37 cellular contexts compared by ENCODE assay signal in genomic region chr1:240084337-240084736, GRCh38. TPM values are rescaled to one million over a fixed set of nuclear protein-coding genes. Genes with fewer than 3 reads are reported as not detected.
"Had no signal": no experiment of that assay in that cellular context is flagged by ENCODE, and none has a peak within 500 bp of the region (broad histone marks: within the 10 kb centered on the region; RNA-seq: fewer than 3 reads in every experiment).

No MANE protein-coding gene starts in this region.

- H3K36me3 Mint-ChIP-seq: activated CD4-positive, alpha-beta memory T cell treated with anti-CD3 and anti-CD28 coated beads for 36 hours; activated naive CD4-positive, alpha-beta T cell treated with anti-CD3 and anti-CD28 coated beads, Interleukin-2, amount 10 ng/mL, durations not matched to agents 7 days and 5 days; activated naive CD8-positive, alpha-beta T cell; brain had no signal

- DNase-seq: activated B cell treated with CpG ODN at 0.5 μM for 24 hours; activated CD4-positive, alpha-beta memory T cell treated with anti-CD3 and anti-CD28 coated beads for 36 hours; activated CD4-positive, alpha-beta T cell treated with anti-CD3 and anti-CD28 coated beads for 4 hours; activated CD4-positive, alpha-beta T cell treated with anti-CD3 and anti-CD28 coated beads, Interleukin-2, amount 50 U/mL, for 1 hour; activated CD4-positive, CD25-positive, alpha-beta regulatory T cell treated with anti-CD3 and anti-CD28 coated beads, Interleukin-2, amount 50 U/mL, for 72 hours; activated CD8-positive, alpha-beta memory T cell treated with anti-CD3 and anti-CD28 coated beads, Interleukin-2, amount 50 U/mL, for 48 hours; activated effector memory CD4-positive, alpha-beta T cell treated with Interleukin-2 at 50 U/mL for 16 hours; activated naive CD4-positive, alpha-beta T cell treated with anti-CD3 and anti-CD28 coated beads, Interleukin-2, amount 10 ng/mL, durations not matched to agents 7 days and 5 days; activated naive CD8-positive, alpha-beta T cell treated with anti-CD3 and anti-CD28 coated beads, Interleukin-2, amount 50 U/mL, for 24 hours; activated T-cell treated with anti-CD3 and anti-CD28 coated beads, Interleukin-2, amount 50 U/mL, for 48 hours; anterior cingulate cortex; caudate nucleus; cerebellar nuclear complex; Kasumi-1; KG1; MM.1S; MV-4-11; NCI-H1092; NCI-H1436 treated with DMSO at 0.1 percent for 48 hours; NCI-H187; NCI-H2029 treated with DMSO at 0.1 percent for 48 hours; NCI-H2171 treated with DMSO at 0.1 percent for 48 hours; NCI-H226; NCI-H446 treated with DMSO at 0.1 percent for 48 hours; NCI-H524; NCI-H69; NK-92 treated with Interleukin-12 subunit alpha and Interleukin-12 subunit beta, amount 100 ng/mL, for 24 hours; PC-3; Peyer's patch; RPMI8226; SHP77 treated with DMSO at 0.1 percent for 48 hours; T1000 had no signal

- H3K27me3 ChIP-seq: Peyer's patch had no signal

- H3K4me3 ChIP-seq: Peyer's patch had no signal

- H3K4me1 ChIP-seq: Peyer's patch had no signal

- ATAC-seq: activated naive CD8-positive, alpha-beta T cell treated with anti-CD3 and anti-CD28 coated beads, Interleukin-2, amount 50 U/mL, for 24 hours; PC-3 had no signal

- H3K9me3 Mint-ChIP-seq: activated CD4-positive, alpha-beta memory T cell treated with anti-CD3 and anti-CD28 coated beads for 36 hours had no signal

- H3K4me3 Mint-ChIP-seq: activated B cell treated with CpG ODN at 0.5 μM for 24 hours; activated CD4-positive, alpha-beta memory T cell treated with anti-CD3 and anti-CD28 coated beads for 36 hours; activated naive CD4-positive, alpha-beta T cell treated with anti-CD3 and anti-CD28 coated beads, Interleukin-2, amount 10 ng/mL, durations not matched to agents 7 days and 5 days; activated naive CD8-positive, alpha-beta T cell; activated naive CD8-positive, alpha-beta T cell treated with anti-CD3 and anti-CD28 coated beads, Interleukin-2, amount 50 U/mL, for 24 hours; brain had no signal

- H3K4me1 Mint-ChIP-seq: activated B cell treated with CpG ODN at 0.5 μM for 24 hours; activated naive CD4-positive, alpha-beta T cell treated with anti-CD3 and anti-CD28 coated beads, Interleukin-2, amount 10 ng/mL, durations not matched to agents 7 days and 5 days; activated naive CD8-positive, alpha-beta T cell treated with anti-CD3 and anti-CD28 coated beads, Interleukin-2, amount 50 U/mL, for 24 hours had no signal

- H3K27ac ChIP-seq: Peyer's patch had no signal

- H3K36me3 ChIP-seq: Peyer's patch had no signal

- H3K27ac Mint-ChIP-seq: activated B cell treated with CpG ODN at 0.5 μM for 24 hours; activated CD4-positive, alpha-beta memory T cell treated with anti-CD3 and anti-CD28 coated beads for 36 hours; activated naive CD4-positive, alpha-beta T cell treated with anti-CD3 and anti-CD28 coated beads, Interleukin-2, amount 10 ng/mL, durations not matched to agents 7 days and 5 days; activated naive CD8-positive, alpha-beta T cell; activated naive CD8-positive, alpha-beta T cell treated with anti-CD3 and anti-CD28 coated beads, Interleukin-2, amount 50 U/mL, for 24 hours; brain had no signal

- FAIRE-seq: bronchial epithelial cell had no signal

RNA-seq across cellular contexts. Expression of gene FMN2, which starts 7.3 kb away (rescaled TPM):
- total RNA-seq: activated B cell treated with CpG ODN at 0.5 μM for 24 hours; activated CD4-positive, alpha-beta memory T cell treated with anti-CD3 and anti-CD28 coated beads for 36 hours; T-helper 1 cell treated with Interleukin-12 subunit alpha and Interleukin-12 subunit beta and Interleukin-4 antibody, amounts not matched to agents 30 ng/mL and 1 ng/mL, for 36 hours; T-helper 2 cell treated with Interferon-gamma antibody and Interleukin-4, amounts not matched to agents 100 ng/mL and 5 ng/mL, for 36 hours had no signal
